7 cellular contexts compared by ENCODE assay signal in genomic region chr12:81092053-81092452, GRCh38. TPM values are rescaled to one million over a fixed set of nuclear protein-coding genes. Genes with fewer than 3 reads are reported as not detected.
"Had no signal": no experiment of that assay in that cellular context is flagged by ENCODE, and none has a peak within 500 bp of the region (broad histone marks: within the 10 kb centered on the region; RNA-seq: fewer than 3 reads in every experiment).

No MANE protein-coding gene starts in this region.

- DNase-seq: GDM1, GF-D8 had no signal

- FAIRE-seq: GM12878, GM12891, GM12892, GM19239 had no signal

- H3K4me3 ChIP-seq: GM12878 had no signal

- ATAC-seq: GM12878 had no signal

RNA-seq across cellular contexts. Expression of gene ACSS3, which starts 14.2 kb away (rescaled TPM):
- total RNA-seq: G401 had no signal
- polyA plus RNA-seq: GM12878 had no signal
